Comparison of ENCODE assay signal across 24 cellular contexts in the genomic region with DNA sequence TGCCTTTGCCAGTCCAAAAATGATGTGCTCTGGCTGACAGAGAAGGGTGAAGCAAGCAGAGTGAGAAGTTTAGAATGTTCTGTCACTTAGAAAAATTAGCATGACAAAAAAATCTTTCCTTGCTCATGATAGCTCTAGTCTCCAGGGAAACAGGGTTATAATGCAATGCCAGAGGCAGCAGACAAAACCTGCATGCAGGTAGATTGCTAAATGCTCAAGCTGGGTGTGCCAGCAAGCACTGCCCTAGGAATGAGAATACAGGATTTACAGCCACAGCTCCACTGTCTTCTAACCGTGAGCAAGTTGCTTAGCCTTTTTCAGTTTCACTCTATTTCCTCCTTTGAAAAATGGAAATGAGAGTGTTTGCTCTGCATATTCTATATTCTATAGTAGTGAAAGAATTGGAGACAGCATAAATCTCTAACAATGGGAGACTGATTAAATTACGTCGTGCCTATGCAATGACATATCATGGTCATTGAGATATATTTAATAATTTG.
"Had no signal": no experiment of that assay in that cellular context is flagged by ENCODE, and none has a peak within 500 bp of the region (broad histone marks: within the 10 kb centered on the region; RNA-seq: fewer than 3 reads in every experiment).

No MANE protein-coding gene starts in this region.

- H3K9me3 Mint-ChIP-seq: activated CD4-positive, alpha-beta memory T cell treated with anti-CD3 and anti-CD28 coated beads for 36 hours; activated CD4-positive, alpha-beta T cell treated with anti-CD3 and anti-CD28 coated beads, Interleukin-2, amount 10 ng/mL, durations not matched to agents 7 days and 5 days; activated naive CD4-positive, alpha-beta T cell treated with anti-CD3 and anti-CD28 coated beads for 36 hours; activated T-cell treated with anti-CD3 and anti-CD28 coated beads, Interleukin-2, amount 50 U/mL, for 4 hours had no signal

- H3K27ac ChIP-seq: cardiac muscle cell, PC-9 had no signal

- H3K36me3 Mint-ChIP-seq: activated CD4-positive, alpha-beta memory T cell treated with anti-CD3 and anti-CD28 coated beads for 36 hours; activated naive CD8-positive, alpha-beta T cell; brain had no signal

- H3K4me1 Mint-ChIP-seq: activated CD4-positive, alpha-beta T cell treated with anti-CD3 and anti-CD28 coated beads, Interleukin-2, amount 10 ng/mL, durations not matched to agents 7 days and 5 days; brain had no signal

- H3K27me3 ChIP-seq: cardiac muscle cell had no signal

- H3K27ac Mint-ChIP-seq: activated CD4-positive, alpha-beta memory T cell treated with anti-CD3 and anti-CD28 coated beads for 36 hours; activated CD4-positive, alpha-beta T cell treated with anti-CD3 and anti-CD28 coated beads, Interleukin-2, amount 10 ng/mL, durations not matched to agents 7 days and 5 days; activated naive CD4-positive, alpha-beta T cell treated with anti-CD3 and anti-CD28 coated beads for 36 hours; activated naive CD8-positive, alpha-beta T cell; brain; T-helper 17 cell had no signal

- H3K4me2 ChIP-seq: PC-9 had no signal

- H3K36me3 ChIP-seq: cardiac muscle cell had no signal

- H3K27me3 Mint-ChIP-seq: brain had no signal

- H3K4me3 Mint-ChIP-seq: activated CD4-positive, alpha-beta memory T cell treated with anti-CD3 and anti-CD28 coated beads for 36 hours; activated CD4-positive, alpha-beta T cell treated with anti-CD3 and anti-CD28 coated beads, Interleukin-2, amount 10 ng/mL, durations not matched to agents 7 days and 5 days; activated naive CD4-positive, alpha-beta T cell treated with anti-CD3 and anti-CD28 coated beads for 36 hours; activated naive CD8-positive, alpha-beta T cell; activated T-cell treated with anti-CD3 and anti-CD28 coated beads, Interleukin-2, amount 50 U/mL, for 4 hours; brain; T-helper 17 cell had no signal

- ATAC-seq: activated T-cell treated with anti-CD3 and anti-CD28 coated beads, Interleukin-2, amount 50 U/mL, for 4 hours; T-helper 17 cell had no signal

- DNase-seq: activated CD4-positive, alpha-beta memory T cell treated with anti-CD3 and anti-CD28 coated beads for 36 hours; activated CD4-positive, alpha-beta T cell treated with anti-CD3 and anti-CD28 coated beads, Interleukin-2, amount 10 ng/mL, durations not matched to agents 7 days and 5 days; activated CD4-positive, CD25-positive, alpha-beta regulatory T cell; activated CD8-positive, alpha-beta memory T cell treated with anti-CD3 and anti-CD28 coated beads for 24 hours; activated gamma-delta T cell; activated naive CD4-positive, alpha-beta T cell treated with anti-CD3 and anti-CD28 coated beads for 36 hours; activated T-cell treated with anti-CD3 and anti-CD28 coated beads, Interleukin-2, amount 50 U/mL, for 4 hours; amygdala; KBM-7; MV-4-11; NCI-H1092 treated with DMSO at 0.1 percent for 48 hours; NCI-H1436 treated with DMSO at 0.1 percent for 48 hours; NCI-H187 treated with DMSO at 0.1 percent for 48 hours; NCI-H2081 treated with DMSO at 0.1 percent for 48 hours; NCI-H446; NCI-H524; NCI-H82; PC-9; SHP77 treated with DMSO at 0.1 percent for 48 hours; T-helper 17 cell; T-helper 9 cell had no signal

- H3K4me3 ChIP-seq: cardiac muscle cell, PC-9 had no signal
